1 cellular context compared by ENCODE assay signal in the genomic region with DNA sequence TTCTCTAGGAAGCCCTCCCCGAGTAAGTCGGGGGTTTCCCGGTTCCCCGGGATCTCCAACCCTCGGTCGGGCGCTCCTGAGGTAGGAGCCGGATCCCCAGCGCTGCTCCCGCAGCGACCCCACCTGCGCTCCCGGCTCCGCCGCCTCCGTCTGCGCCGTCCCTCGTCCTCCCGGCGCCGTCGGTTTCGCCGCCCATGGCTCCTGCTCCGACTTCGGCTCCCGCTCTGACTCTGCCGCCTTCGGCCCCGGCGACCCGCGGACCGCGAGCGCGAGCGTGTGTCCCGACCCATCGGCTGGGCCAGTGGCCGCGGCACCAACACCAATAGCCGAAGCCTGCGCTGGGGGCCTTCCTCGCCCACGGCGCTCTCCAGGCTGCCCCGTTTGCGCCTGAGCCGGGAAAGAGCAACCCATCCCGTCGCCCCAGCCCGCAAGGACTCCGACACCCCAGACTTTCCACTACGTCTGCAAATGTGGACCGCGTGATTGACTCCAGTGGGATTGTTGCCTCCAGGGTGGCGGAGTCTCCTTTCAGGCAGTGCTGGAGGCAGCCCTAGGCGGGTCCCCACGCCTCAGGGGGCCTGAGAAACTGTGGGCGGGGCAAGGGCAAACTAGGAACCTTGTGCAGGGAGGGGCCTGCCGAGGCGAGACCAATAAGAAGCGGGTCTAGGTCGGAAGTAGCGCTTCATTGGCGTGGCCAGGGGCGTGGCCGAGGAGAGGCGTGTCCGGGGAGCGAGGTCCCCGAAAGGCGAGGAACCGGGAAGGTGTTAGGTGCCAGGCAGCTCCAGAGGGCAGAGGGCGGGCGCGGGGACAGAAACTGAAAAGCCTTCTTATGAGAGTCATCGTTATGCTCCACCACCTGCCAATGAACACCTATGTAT.
TF ChIP-seq lines count a peak whose summit lies in the region.

CACTIN (minus strand) TSS at position 318 of the 878 bp plus-strand sequence; CDS start at position 290, 28 bp downstream.

TF ChIP-seq in K562, 482 proteins besides CTCF, POLR2A, EP300 and RAD21 (continued from another document and continues in another):
- TF ChIP-seq NFATC3 (IDR thresholded peaks at IDR 0.05) (no peak), MTA1 (IDR thresholded peaks at IDR 0.05; ENCODE audit: borderline replicate concordance) (peak; percentile 99), MYNN (IDR thresholded peaks at IDR 0.05) (no peak), MYNN (CRISPR knock-in tag; IDR thresholded peaks at IDR 0.05) (no peak), NCOA1 (IDR thresholded peaks at IDR 0.05; ENCODE audit: low read depth) (no peak), WHSC1 (IDR thresholded peaks at IDR 0.05; ENCODE audit: low read length) (no peak), POLR3G (IDR thresholded peaks at IDR 0.05; ENCODE audit: extremely low read depth, insufficient read length, insufficient replicate concordance) (no peak), CEBPB (tag; IDR thresholded peaks at IDR 0.05) (no peak), RCOR1 (IDR thresholded peaks at IDR 0.05; ENCODE audit: borderline replicate concordance in 1 of 2, low read depth in 2 of 2, low read length in 2 of 2) (0 out of 4 replicates have a peak, but pooled peaks of 1 of the 2 experiments have one; percentile 4), ZSCAN29 (IDR thresholded peaks at IDR 0.05) (no peak), CBX2 (IDR thresholded peaks at IDR 0.05; ENCODE audit: insufficient read depth, low read length, poor library complexity, severe bottlenecking) (no peak), TARDBP (IDR thresholded peaks at IDR 0.05) (no peak; the same call in 1 of the 2 replicates), ZNF75A (CRISPR knock-in tag; IDR thresholded peaks at IDR 0.05) (no peak), ZNF224 (CRISPR knock-in tag; IDR thresholded peaks at IDR 0.05) (no peak), ELF1 (tag; IDR thresholded peaks at IDR 0.05) (peak; percentile 86), EP400 (IDR thresholded peaks at IDR 0.05) (peak; percentile 93; the same call in 1 of the 2 replicates), HNRNPLL (IDR thresholded peaks at IDR 0.05; ENCODE audit: low read depth, low read length, poor library complexity, severe bottlenecking) (peak; percentile 41), ATF2 (CRISPR knock-in tag; IDR thresholded peaks at IDR 0.05) (no peak), TCF7L2 (IDR thresholded peaks at IDR 0.05; ENCODE audit: low read depth, low read length) (no peak), PRDM10 (IDR thresholded peaks at IDR 0.05; ENCODE audit: partially characterized antibody) (no peak), ZNF780A (CRISPR knock-in tag; IDR thresholded peaks at IDR 0.05) (no peak), ZNF695 (CRISPR knock-in tag; IDR thresholded peaks at IDR 0.05) (no peak), ZNF143 (CRISPR knock-in tag; IDR thresholded peaks at IDR 0.05) (no peak), GABPB1 (CRISPR knock-in tag; IDR thresholded peaks at IDR 0.05) (peak; percentile 85), MEF2D (tag; conservative IDR thresholded peaks at IDR 0.05; ENCODE audit: low read depth) (no peak), ZBTB7A (IDR thresholded peaks at IDR 0.05; ENCODE audit: borderline replicate concordance, control insufficient read depth, low read depth, low read length) (peak; percentile 28; the same call in 1 of the 2 replicates), ZNF217 (CRISPR knock-in tag; IDR thresholded peaks at IDR 0.05) (no peak), SRSF3 (IDR thresholded peaks at IDR 0.05; ENCODE audit: insufficient read depth, low read length) (no peak), MBD2 (IDR thresholded peaks at IDR 0.05; ENCODE audit: borderline replicate concordance, low read depth) (0 out of 2 replicates have a peak, but pooled peaks have one; percentile 23), C11orf30 (IDR thresholded peaks at IDR 0.05; ENCODE audit: low read depth) (peak; percentile 100), HMG20A (CRISPR knock-in tag; conservative IDR thresholded peaks at IDR 0.05) (no peak), ZNF551 (CRISPR knock-in tag; IDR thresholded peaks at IDR 0.05) (no peak), NFYB (IDR thresholded peaks at IDR 0.05; ENCODE audit: extremely low read depth, insufficient read length) (peak; percentile 19), ZC3H11A (IDR thresholded peaks at IDR 0.05; ENCODE audit: low read depth, low read length) (no peak), HOXB6 (CRISPR knock-in tag; IDR thresholded peaks at IDR 0.05; ENCODE audit: borderline replicate concordance) (no peak), ZNF134 (CRISPR knock-in tag; conservative IDR thresholded peaks at IDR 0.05) (no peak; the same call in 1 of the 2 replicates)
- TF ChIP-seq, protein P1, sequence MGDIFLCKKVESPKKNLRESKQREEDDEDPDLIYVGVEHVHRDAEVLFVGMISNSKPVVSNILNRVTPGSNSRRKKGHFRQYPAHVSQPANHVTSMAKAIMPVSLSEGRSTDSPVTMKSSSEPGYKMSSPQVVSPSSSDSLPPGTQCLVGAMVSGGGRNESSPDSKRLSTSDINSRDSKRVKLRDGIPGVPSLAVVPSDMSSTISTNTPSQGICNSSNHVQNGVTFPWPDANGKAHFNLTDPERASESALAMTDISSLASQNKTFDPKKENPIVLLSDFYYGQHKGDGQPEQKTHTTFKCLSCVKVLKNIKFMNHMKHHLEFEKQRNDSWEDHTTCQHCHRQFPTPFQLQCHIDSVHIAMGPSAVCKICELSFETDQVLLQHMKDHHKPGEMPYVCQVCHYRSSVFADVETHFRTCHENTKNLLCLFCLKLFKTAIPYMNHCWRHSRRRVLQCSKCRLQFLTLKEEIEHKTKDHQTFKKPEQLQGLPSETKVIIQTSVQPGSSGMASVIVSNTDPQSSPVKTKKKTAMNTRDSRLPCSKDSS (IDR thresholded peaks at IDR 0.05; ENCODE audit: low read depth, partially characterized antibody), result no peak
- TF ChIP-seq, protein P2, sequence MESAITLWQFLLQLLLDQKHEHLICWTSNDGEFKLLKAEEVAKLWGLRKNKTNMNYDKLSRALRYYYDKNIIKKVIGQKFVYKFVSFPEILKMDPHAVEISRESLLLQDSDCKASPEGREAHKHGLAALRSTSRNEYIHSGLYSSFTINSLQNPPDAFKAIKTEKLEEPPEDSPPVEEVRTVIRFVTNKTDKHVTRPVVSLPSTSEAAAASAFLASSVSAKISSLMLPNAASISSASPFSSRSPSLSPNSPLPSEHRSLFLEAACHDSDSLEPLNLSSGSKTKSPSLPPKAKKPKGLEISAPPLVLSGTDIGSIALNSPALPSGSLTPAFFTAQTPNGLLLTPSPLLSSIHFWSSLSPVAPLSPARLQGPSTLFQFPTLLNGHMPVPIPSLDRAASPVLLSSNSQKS (CRISPR knock-in tag; IDR thresholded peaks at IDR 0.05), result no peak
- TF ChIP-seq, protein P3, sequence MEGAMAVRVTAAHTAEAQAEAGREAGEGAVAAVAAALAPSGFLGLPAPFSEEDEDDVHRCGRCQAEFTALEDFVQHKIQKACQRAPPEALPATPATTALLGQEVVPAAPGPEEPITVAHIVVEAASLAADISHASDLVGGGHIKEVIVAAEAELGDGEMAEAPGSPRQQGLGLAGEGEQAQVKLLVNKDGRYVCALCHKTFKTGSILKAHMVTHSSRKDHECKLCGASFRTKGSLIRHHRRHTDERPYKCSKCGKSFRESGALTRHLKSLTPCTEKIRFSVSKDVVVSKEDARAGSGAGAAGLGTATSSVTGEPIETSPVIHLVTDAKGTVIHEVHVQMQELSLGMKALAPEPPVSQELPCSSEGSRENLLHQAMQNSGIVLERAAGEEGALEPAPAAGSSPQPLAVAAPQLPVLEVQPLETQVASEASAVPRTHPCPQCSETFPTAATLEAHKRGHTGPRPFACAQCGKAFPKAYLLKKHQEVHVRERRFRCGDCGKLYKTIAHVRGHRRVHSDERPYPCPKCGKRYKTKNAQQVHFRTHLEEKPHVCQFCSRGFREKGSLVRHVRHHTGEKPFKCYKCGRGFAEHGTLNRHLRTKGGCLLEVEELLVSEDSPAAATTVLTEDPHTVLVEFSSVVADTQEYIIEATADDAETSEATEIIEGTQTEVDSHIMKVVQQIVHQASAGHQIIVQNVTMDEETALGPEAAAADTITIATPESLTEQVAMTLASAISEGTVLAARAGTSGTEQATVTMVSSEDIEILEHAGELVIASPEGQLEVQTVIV (CRISPR knock-in tag; IDR thresholded peaks at IDR 0.05; ENCODE audit: borderline replicate concordance), result no peak
- TF ChIP-seq, protein P4, sequence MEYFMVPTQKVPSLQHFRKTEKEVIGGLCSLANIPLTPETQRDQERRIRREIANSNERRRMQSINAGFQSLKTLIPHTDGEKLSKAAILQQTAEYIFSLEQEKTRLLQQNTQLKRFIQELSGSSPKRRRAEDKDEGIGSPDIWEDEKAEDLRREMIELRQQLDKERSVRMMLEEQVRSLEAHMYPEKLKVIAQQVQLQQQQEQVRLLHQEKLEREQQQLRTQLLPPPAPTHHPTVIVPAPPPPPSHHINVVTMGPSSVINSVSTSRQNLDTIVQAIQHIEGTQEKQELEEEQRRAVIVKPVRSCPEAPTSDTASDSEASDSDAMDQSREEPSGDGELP (CRISPR knock-in tag; IDR thresholded peaks at IDR 0.05; ENCODE audit: borderline replicate concordance), result peak; percentile 84
- TF ChIP-seq, protein P5, sequence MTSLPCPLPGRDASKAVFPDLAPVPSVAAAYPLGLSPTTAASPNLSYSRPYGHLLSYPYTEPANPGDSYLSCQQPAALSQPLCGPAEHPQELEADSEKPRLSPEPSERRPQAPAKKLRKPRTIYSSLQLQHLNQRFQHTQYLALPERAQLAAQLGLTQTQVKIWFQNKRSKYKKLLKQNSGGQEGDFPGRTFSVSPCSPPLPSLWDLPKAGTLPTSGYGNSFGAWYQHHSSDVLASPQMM (CRISPR knock-in tag; IDR thresholded peaks at IDR 0.05), result no peak
- TF ChIP-seq, protein P6, sequence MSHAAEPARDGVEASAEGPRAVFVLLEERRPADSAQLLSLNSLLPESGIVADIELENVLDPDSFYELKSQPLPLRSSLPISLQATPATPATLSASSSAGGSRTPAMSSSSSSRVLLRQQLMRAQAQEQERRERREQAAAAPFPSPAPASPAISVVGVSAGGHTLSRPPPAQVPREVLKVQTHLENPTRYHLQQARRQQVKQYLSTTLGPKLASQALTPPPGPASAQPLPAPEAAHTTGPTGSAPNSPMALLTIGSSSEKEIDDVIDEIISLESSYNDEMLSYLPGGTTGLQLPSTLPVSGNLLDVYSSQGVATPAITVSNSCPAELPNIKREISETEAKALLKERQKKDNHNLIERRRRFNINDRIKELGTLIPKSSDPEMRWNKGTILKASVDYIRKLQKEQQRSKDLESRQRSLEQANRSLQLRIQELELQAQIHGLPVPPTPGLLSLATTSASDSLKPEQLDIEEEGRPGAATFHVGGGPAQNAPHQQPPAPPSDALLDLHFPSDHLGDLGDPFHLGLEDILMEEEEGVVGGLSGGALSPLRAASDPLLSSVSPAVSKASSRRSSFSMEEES (CRISPR knock-in tag; IDR thresholded peaks at IDR 0.05), result peak; percentile 8; the same call in 1 of the 2 replicates
- TF ChIP-seq, protein P7, sequence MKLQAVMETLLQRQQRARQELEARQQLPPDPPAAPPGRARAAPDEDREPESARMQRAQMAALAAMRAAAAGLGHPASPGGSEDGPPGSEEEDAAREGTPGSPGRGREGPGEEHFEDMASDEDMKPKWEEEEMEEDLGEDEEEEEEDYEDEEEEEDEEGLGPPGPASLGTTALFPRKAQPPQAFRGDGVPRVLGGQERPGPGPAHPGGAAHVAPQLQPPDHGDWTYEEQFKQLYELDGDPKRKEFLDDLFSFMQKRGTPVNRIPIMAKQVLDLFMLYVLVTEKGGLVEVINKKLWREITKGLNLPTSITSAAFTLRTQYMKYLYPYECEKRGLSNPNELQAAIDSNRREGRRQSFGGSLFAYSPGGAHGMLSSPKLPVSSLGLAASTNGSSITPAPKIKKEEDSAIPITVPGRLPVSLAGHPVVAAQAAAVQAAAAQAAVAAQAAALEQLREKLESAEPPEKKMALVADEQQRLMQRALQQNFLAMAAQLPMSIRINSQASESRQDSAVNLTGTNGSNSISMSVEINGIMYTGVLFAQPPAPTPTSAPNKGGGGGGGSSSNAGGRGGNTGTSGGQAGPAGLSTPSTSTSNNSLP (IDR thresholded peaks at IDR 0.05; ENCODE audit: borderline replicate concordance, low read depth, low read length), result no peak
